In genomic region chr21:37267269-37268185, GRCh38 we compare ENCODE assay signal across 8 cellular contexts. TPM values are rescaled to one million over a fixed set of nuclear protein-coding genes. Genes with fewer than 3 reads are reported as not detected.
DNase-seq lines count a peak whose midpoint lies in the region; ATAC-seq and TF ChIP-seq lines count a peak whose summit lies in the region.

TSS of gene VPS26C (minus strand) at chr21:37267334. CDS start at chr21:37267294, 40 bp downstream.

- H3K36me3 ChIP-seq in SK-N-SH (replicated peaks in 1 of 2; ENCODE audit: control insufficient read depth in 1 of 2, insufficient read depth in 2 of 2, low read length in 1 of 2) = peaks cover 7 to 8% of the 10 kb centered on the region in 2 experiments

- peak within 1 kb of the TSS; percentile 99 to 100 for H3K27ac ChIP-seq in SK-N-SH (ENCODE audit: low read depth in 2 of 2, low read length in 1 of 2)

- no peak for TF ChIP-seq CTCF in SK-N-SH (IDR thresholded peaks at IDR 0.05)

- no peaks in the 10 kb centered on the region for H3K9me3 ChIP-seq in SK-N-SH

- ATAC-seq in HG02571 (IDR thresholded peaks at IDR 0.05; ENCODE audit: unreplicated experiment) = peak; percentile 88

- CTCF ChIA-PET in SK-N-SH (lab: Yijun Ruan, JAX) = interaction anchor here (0.7 to 3.0 kb wide), 3 partner anchors 9 to 291 kb away, joined by 3 to 12 read pairs (median 3); no protein-coding TSS in a partner anchor

- TF ChIP-seq RAD21 in SK-N-SH (IDR thresholded peaks at IDR 0.05; ENCODE audit: low read length) = no peak; the same call in 1 of the 2 replicates

- 0% methylated on average over 30 of the region's 86 CpGs for whole genome bisulfite sequencing in SK-N-SH (ENCODE audit: low lambda C conversion rate)

- peak within 1 kb of the TSS; percentile 96 for H3K9ac ChIP-seq in SK-N-SH

- DNase-seq in GM04504 (ENCODE audit: low read depth) = peak; percentile 99
- DNase-seq in NCI-H1048 (lab: John Stamatoyannopoulos, UW) = peak; percentile 99
- DNase-seq in SK-N-SH = peak; percentile 95
- DNase-seq in activated naive CD4-positive, alpha-beta T cell treated with anti-CD3 and anti-CD28 coated beads, Interleukin-2, amount 50 U/mL, for 16 hours = peak; percentile 99
- peak; percentile 94 for DNase-seq in germinal center (ENCODE audit: low spot score)
- peak; percentile 96 for DNase-seq in non-pigmented ciliary epithelial cell (ENCODE audit: low read depth)
- DNase-seq in superior temporal gyrus (ENCODE audit: extremely low spot score) = peak; percentile 99

- H3K79me2 ChIP-seq in SK-N-SH (ENCODE audit: insufficient read depth) = peaks cover 58% of the 10 kb centered on the region

- peaks cover 0 to 10% of the 10 kb centered on the region in 2 experiments; a peak in 3 of 4 replicates for H3K4me1 ChIP-seq in SK-N-SH (ENCODE audit: control insufficient read depth in 1 of 2, insufficient read depth in 2 of 2, low read depth in 1 of 2, low read length in 1 of 2)

- H2AFZ ChIP-seq in SK-N-SH (ENCODE audit: low read depth) = peak within 1 kb of the TSS; percentile 81

- H4K20me1 ChIP-seq in SK-N-SH (ENCODE audit: insufficient read depth) = peaks cover 13% of the 10 kb centered on the region; the same call in 1 of the 2 replicates

- peak within 1 kb of the TSS; percentile 93 for H3K4me2 ChIP-seq in SK-N-SH

- TF ChIP-seq EP300 in SK-N-SH (IDR thresholded peaks at IDR 0.05; ENCODE audit: borderline replicate concordance in 1 of 2, low read depth in 1 of 2, low read length in 1 of 2) = peak in 1 of 2 experiments; percentile 18; a peak in 1 of 4 replicates

- H3K9me2 ChIP-seq in SK-N-SH = no peaks in the 10 kb centered on the region

- H3K27me3 ChIP-seq in SK-N-SH (ENCODE audit: insufficient read depth) = no peaks in the 10 kb centered on the region

- POLR2A ChIA-PET in SK-N-SH (lab: Yijun Ruan, JAX) = interaction anchor here (0.6 to 3.3 kb wide), 12 partner anchors 9 to 297 kb away, joined by 3 to 20 read pairs (median 3); partner anchors contain the start of gene DYRK1A

- H3K4me3 ChIP-seq in SK-N-SH (ENCODE audit: low read depth in 2 of 2, low read length in 1 of 2) = peak within 1 kb of the TSS; percentile 80 to 92

- no peaks in the 10 kb centered on the region for H3F3A ChIP-seq in SK-N-SH (replicated peaks; ENCODE audit: insufficient read depth)

TF ChIP-seq in SK-N-SH, 30 proteins besides CTCF, POLR2A, EP300 and RAD21 (continues in another document):
- TF ChIP-seq ZBTB33 (IDR thresholded peaks at IDR 0.05; ENCODE audit: borderline replicate concordance, low read depth) = 0 out of 2 replicates have a peak, but pooled peaks have one; percentile 34
- TF ChIP-seq RFX5 (IDR thresholded peaks at IDR 0.05; ENCODE audit: low read length) = no peak
- no peak for TF ChIP-seq SIN3A (IDR thresholded peaks at IDR 0.05; ENCODE audit: borderline replicate concordance, low read depth, low read length)
- TF ChIP-seq NFIC (IDR thresholded peaks at IDR 0.05; ENCODE audit: borderline replicate concordance) = peak; percentile 83
- no peak; the same call in 1 of the 2 replicates for TF ChIP-seq SMC3 (IDR thresholded peaks at IDR 0.05; ENCODE audit: low read depth, low read length)
- TF ChIP-seq MXI1 (IDR thresholded peaks at IDR 0.05; ENCODE audit: low read depth, low read length) = peak; percentile 96
- TF ChIP-seq FOSL2 (IDR thresholded peaks at IDR 0.05; ENCODE audit: borderline replicate concordance, low read depth) = no peak
- no peak; the same call in 1 of the 2 replicates for TF ChIP-seq FOXJ3 (CRISPR knock-in tag; IDR thresholded peaks at IDR 0.05)
- peak; percentile 45 for TF ChIP-seq POLR2AphosphoS5 (IDR thresholded peaks at IDR 0.05; ENCODE audit: low read depth, low read length)
- peak; percentile 80 for TF ChIP-seq ELF1 (IDR thresholded peaks at IDR 0.05)
- TF ChIP-seq IRF3 (IDR thresholded peaks at IDR 0.05; ENCODE audit: low read depth, low read length) = no peak
- TF ChIP-seq GATA2 (CRISPR knock-in tag; IDR thresholded peaks at IDR 0.05) = no peak
- peak; percentile 90 for TF ChIP-seq MAX (IDR thresholded peaks at IDR 0.05; ENCODE audit: low read depth)
- no peak for TF ChIP-seq EZH2phosphoT487 (IDR thresholded peaks at IDR 0.05; ENCODE audit: borderline replicate concordance, low read depth)
- TF ChIP-seq USF1 (IDR thresholded peaks at IDR 0.05; ENCODE audit: borderline replicate concordance, low read depth) = peak; percentile 97
- no peak; the same call in 1 of the 2 replicates for TF ChIP-seq RXRA (IDR thresholded peaks at IDR 0.05; ENCODE audit: borderline replicate concordance, low read depth)
- TF ChIP-seq USF2 (IDR thresholded peaks at IDR 0.05; ENCODE audit: borderline replicate concordance, low read depth, low read length) = peak; percentile 84
- peak; percentile 91 for TF ChIP-seq GABPA (IDR thresholded peaks at IDR 0.05; ENCODE audit: low read depth)
- TF ChIP-seq REST (IDR thresholded peaks at IDR 0.05; ENCODE audit: low read depth, low read length) = peak; percentile 23; the same call in 1 of the 2 replicates
- peak; percentile 72 for TF ChIP-seq CHD2 (IDR thresholded peaks at IDR 0.05; ENCODE audit: low read length, partially characterized antibody)
- 0 out of 2 replicates have a peak, but pooled peaks have one; percentile 34 for TF ChIP-seq FOXM1 (IDR thresholded peaks at IDR 0.05; ENCODE audit: low read depth)

RNA-seq across cellular contexts. Expression of gene VPS26C, which starts in this region (rescaled TPM):
- 34.8 and 42.2 TPM in 2 replicates for polyA plus RNA-seq in SK-N-SH (2012; rRNA removed)
- polyA plus RNA-seq in SK-N-SH (2012; cell fraction: cytosol; rRNA removed) = 31.4 and 37.4 TPM in 2 replicates
- 32.8 and 44.7 TPM in 2 replicates for polyA plus RNA-seq in SK-N-SH (2012; cell fraction: nucleus; rRNA removed)

Comparison
In these comparisons a context has a peak if more than half of its experiments do, and no peak if none do; other contexts are left out.
1. Peak in every context shown above with its lines: DNase-seq, ATAC-seq, H3K4me3 ChIP-seq and H3K27ac ChIP-seq.